16 cellular contexts compared by ENCODE assay signal in the genomic region with DNA sequence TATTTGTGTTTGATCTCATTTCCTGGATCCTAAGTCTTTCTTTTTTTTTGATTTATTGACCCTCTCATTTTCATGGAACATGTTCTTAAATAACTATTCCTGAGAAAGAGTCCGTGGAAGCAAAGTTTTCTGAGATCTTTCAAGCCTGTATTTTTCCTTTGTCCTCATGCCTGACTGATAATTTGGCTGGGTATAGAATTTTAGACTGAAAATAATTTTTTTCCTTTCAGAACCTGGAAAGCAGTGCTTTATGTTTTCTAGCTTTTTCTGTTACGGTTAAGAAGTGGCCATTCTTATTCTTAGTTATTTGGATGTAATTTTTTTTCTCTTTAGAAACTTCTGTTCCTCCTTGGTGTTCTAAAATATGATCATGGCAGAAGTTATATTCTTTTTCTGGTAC.
DNase-seq lines count a peak whose midpoint lies in the region; ATAC-seq, FAIRE-seq and TF ChIP-seq lines count a peak whose summit lies in the region.
"Had no signal": no experiment of that assay in that cellular context is flagged by ENCODE, and none has a peak within 500 bp of the region (broad histone marks: within the 10 kb centered on the region; RNA-seq: fewer than 3 reads in every experiment).

No MANE protein-coding gene starts in this region.

- H2AK5ac ChIP-seq in H1 (ENCODE audit: low read depth, low read length), result no peak overlapping the region

- no peak overlapping the region for H3K56ac ChIP-seq in H1 (replicated peaks; ENCODE audit: insufficient read length, low read depth, low read length)

- H3K4ac ChIP-seq in H1 (replicated peaks; ENCODE audit: insufficient read length, low read depth, low read length), result no peak overlapping the region

- no peak overlapping the region for H2BK15ac ChIP-seq in H1 (ENCODE audit: low read length)

- peak overlapping the region; percentile 92; the same call in 1 of the 2 replicates for H2BK20ac ChIP-seq in H1 (ENCODE audit: low read length)

- TF ChIP-seq CTCF in HepG2 (CRISPR knock-in tag; IDR thresholded peaks at IDR 0.05) (no peak), right lobe of liver (IDR thresholded peaks at IDR 0.05) (no peak), HEK293 (tag by site-specific recombination; IDR thresholded peaks at IDR 0.05) (no peak), H1 (IDR thresholded peaks at IDR 0.05; ENCODE audit: control extremely low read depth in 1 of 3, insufficient read depth in 1 of 3, low read depth in 1 of 3, low read length in 3 of 3) (no peak)

- WGBS in HepG2 (ENCODE audit: low lambda C conversion rate), result 8% methylated on average over 2 of the region's 2 CpGs
- WGBS in right lobe of liver (ENCODE audit: insufficient coverage, low coverage, low lambda C conversion rate, missing lambda C conversion rate), result 56% methylated on average over 2 of the region's 2 CpGs
- 85% methylated on average over 2 of the region's 2 CpGs; no CpG with 5 or more reads in 1 of the 2 experiments for WGBS in H1 (ENCODE audit: extremely low coverage in 1 of 2, insufficient coverage in 1 of 2, insufficient read length in 1 of 2, insufficient replicate concordance in 2 of 2, low coverage in 1 of 2, low lambda C conversion rate in 2 of 2, missing lambda C conversion rate in 1 of 2), 2 experiments

- TF ChIP-seq POLR2A in HepG2 (IDR thresholded peaks at IDR 0.05; ENCODE audit: insufficient read depth in 1 of 2, low read depth in 2 of 2, low read length in 2 of 2) (no peak), right lobe of liver (IDR thresholded peaks at IDR 0.05) (no peak), H1 (IDR thresholded peaks at IDR 0.05; ENCODE audit: control extremely low read depth in 1 of 2, low read depth in 2 of 2, low read length in 2 of 2) (no peak)

- H3K4me3 ChIP-seq in HepG2 (replicated peaks in 1 of 3; ENCODE audit: insufficient read depth in 1 of 3, low read depth in 2 of 3, low read length in 3 of 3), result no peak overlapping the region
- no peak overlapping the region for H3K4me3 ChIP-seq in right lobe of liver
- H3K4me3 ChIP-seq in HEK293 (ENCODE audit: low read depth, low read length), result no peak overlapping the region
- no peak overlapping the region; a peak in 1 of 8 replicates for H3K4me3 ChIP-seq in H1 (ENCODE audit: extremely low read depth in 1 of 4, insufficient read depth in 2 of 4, low read depth in 3 of 4, low read length in 4 of 4)
- H3K4me3 ChIP-seq: GM23248 had no signal

- H3K14ac ChIP-seq in H1 (ENCODE audit: insufficient read length), result no peak overlapping the region

- H3K79me1 ChIP-seq in H1 (ENCODE audit: low read depth, low read length), result no peaks in the 10 kb centered on the region

- TF ChIP-seq RAD21 in HepG2 (CRISPR knock-in tag; IDR thresholded peaks at IDR 0.05) (no peak), H1 (IDR thresholded peaks at IDR 0.05 in 1 of 2, conservative IDR thresholded peaks at IDR 0.05 in 1 of 2; ENCODE audit: low read depth in 2 of 2, low read length in 2 of 2) (no peak)

- in situ Hi-C loops in HepG2 (cut with HindIII; ENCODE audit: extremely low pct_ligation_motif_present, low pct_unique_long_range_greater_than_20kb), result no loop called here

- H3K23me2 ChIP-seq in H1 (ENCODE audit: low read depth, low read length), result no peaks in the 10 kb centered on the region

- H4K20me1 ChIP-seq in HepG2 (ENCODE audit: insufficient read depth, low read length) (no peaks in the 10 kb centered on the region), H1 (replicated peaks in 1 of 2; ENCODE audit: control insufficient read depth in 1 of 2, insufficient read depth in 2 of 2, low read length in 2 of 2) (no peaks in the 10 kb centered on the region)

- FAIRE-seq in HepG2 (lab: Jason Lieb, UNC) (no peak), H1 (lab: Jason Lieb, UNC) (no peak)
- FAIRE-seq: D721Med, GM12891 had no signal

- no peaks in the 10 kb centered on the region for H3K79me2 ChIP-seq in HepG2 (ENCODE audit: insufficient read depth, low read length)
- H3K79me2 ChIP-seq in H1 (ENCODE audit: control insufficient read depth in 1 of 2, insufficient read depth in 2 of 2, low read length in 2 of 2), result no peaks in the 10 kb centered on the region

- DNase-seq in HepG2 (ENCODE audit: low spot score), result no peak
- DNase-seq in right lobe of liver, result no peak
- no peak for DNase-seq in H1 (ENCODE audit: low read depth in 1 of 2, low spot score in 2 of 2)
- DNase-seq in stimulated activated CD4-positive, alpha-beta T cell treated with anti-CD3 and anti-CD28 coated beads, Interleukin-1b, Interleukin-23, amount 100 ng/mL, for 48 hours, result no peak
- no peak for DNase-seq in stimulated activated CD4-positive, alpha-beta T cell treated with anti-CD3 and anti-CD28 coated beads, Interleukin-4, amount 100 ng/mL, for 24 hours
- DNase-seq: ACHN; BE2C; C1 segment of cervical spinal cord; CD4-positive, CD25-positive, alpha-beta regulatory T cell; CD8-positive, alpha-beta memory T cell; COR-L47; GM23248; H7 had no signal

- POLR2A ChIA-PET in HepG2 (lab: Yijun Ruan, JAX) (no interaction called here), HEK293 (lab: Yijun Ruan, JAX) (no interaction called here), H1 (lab: Charles Lee; ENCODE audit: partially characterized antibody) (interaction anchor here (2.2 kb wide), 1 partner anchor 99 kb away, joined by 16 read pairs; the partner anchor contains the start of gene HK2)

- no peak overlapping the region for H4K8ac ChIP-seq in H1 (ENCODE audit: extremely low read depth, insufficient read depth, low read length)

- no peak overlapping the region for H2BK5ac ChIP-seq in H1 (ENCODE audit: low read depth, low read length)

- H2BK12ac ChIP-seq in H1 (ENCODE audit: low read depth, low read length), result no peak overlapping the region

- H4K91ac ChIP-seq in H1 (replicated peaks; ENCODE audit: insufficient read length, low read length), result no peak overlapping the region

- H3K27me3 ChIP-seq in HepG2 (ENCODE audit: control insufficient read depth in 1 of 2, insufficient read depth in 2 of 2, low read length in 2 of 2) (peaks cover 2 to 5% of the 10 kb centered on the region in 2 experiments; a peak in 2 of 5 replicates), right lobe of liver (no peaks in the 10 kb centered on the region), H1 (replicated peaks in 1 of 4; ENCODE audit: control insufficient read depth in 3 of 4, extremely low read depth in 1 of 4, insufficient read depth in 3 of 4, low read length in 3 of 4) (no peaks in the 10 kb centered on the region)
- H3K27me3 ChIP-seq: BE2C had no signal

- H3K23ac ChIP-seq in H1 (ENCODE audit: insufficient read length), result no peak overlapping the region

- H3K18ac ChIP-seq in H1 (ENCODE audit: extremely low read depth, low read length), result no peak overlapping the region

- H3K9ac ChIP-seq in HepG2 (ENCODE audit: insufficient read depth, low read depth, low read length), result no peak overlapping the region
- H3K9ac ChIP-seq in H1 (replicated peaks in 1 of 4; ENCODE audit: extremely low read depth in 1 of 4, low read depth in 3 of 4, low read length in 3 of 4), result no peak overlapping the region
- H3K9ac ChIP-seq: GM23248 had no signal

- H3K4me1 ChIP-seq in HepG2 (ENCODE audit: insufficient read depth, low read length) (peaks cover 43% of the 10 kb centered on the region), right lobe of liver (no peaks in the 10 kb centered on the region), HEK293 (ENCODE audit: control insufficient read depth, insufficient read depth, low read length) (no peaks in the 10 kb centered on the region), H1 (replicated peaks in 1 of 4; ENCODE audit: control insufficient read depth in 3 of 4, insufficient read depth in 4 of 4, low read length in 3 of 4) (peaks cover 0 to 8% (median 5%) of the 10 kb centered on the region in 4 experiments; a peak in 4 of 7 replicates)

- H3K27ac ChIP-seq in HepG2 (ENCODE audit: extremely low read length, insufficient read depth, low read length), result no peak overlapping the region
- no peak overlapping the region for H3K27ac ChIP-seq in right lobe of liver
- no peak overlapping the region for H3K27ac ChIP-seq in HEK293 (ENCODE audit: extremely low read depth, low read depth, low read length)
- no peak overlapping the region for H3K27ac ChIP-seq in H1 (ENCODE audit: low read depth, low read length)
- H3K27ac ChIP-seq: GM23248 had no signal

- ATAC-seq in HepG2 (no peak), right lobe of liver (no peak)

- TF ChIP-seq EP300 in HepG2 (IDR thresholded peaks at IDR 0.05; ENCODE audit: low read depth in 2 of 2, low read length in 2 of 2), result no peak
- TF ChIP-seq EP300 in HepG2 (CRISPR knock-in tag; IDR thresholded peaks at IDR 0.05; ENCODE audit: borderline replicate concordance), result no peak
- TF ChIP-seq EP300 in H1 (IDR thresholded peaks at IDR 0.05; ENCODE audit: borderline replicate concordance in 1 of 2, low read depth in 2 of 2, low read length in 2 of 2), result no peak

- no peak overlapping the region for H4K5ac ChIP-seq in H1 (ENCODE audit: insufficient read length, low read depth, low read length)

- H3K9me3 ChIP-seq in HepG2 (ENCODE audit: low read length) (peaks cover 14% of the 10 kb centered on the region), right lobe of liver (peaks cover 0 to 5% (median 0%) of the 10 kb centered on the region in 4 donors), HEK293 (ENCODE audit: control insufficient read depth, insufficient read depth, low read depth, low read length) (no peaks in the 10 kb centered on the region), H1 (ENCODE audit: insufficient read depth in 2 of 2, low read depth in 1 of 2, low read length in 1 of 2) (peaks cover 3 to 6% of the 10 kb centered on the region in 2 experiments; a peak in 1 of 4 replicates)
- H3K9me3 ChIP-seq: BE2C had no signal

- CTCF ChIA-PET in HepG2 (lab: Yijun Ruan, JAX; ENCODE audit: low intra/inter-chr PET ratio, low total read pairs), result no interaction called here
- CTCF ChIA-PET in HEK293 (lab: Yijun Ruan, JAX), result no interaction called here
- CTCF ChIA-PET in H1 (lab: Charles Lee; ENCODE audit: partially characterized antibody), result interaction anchor here (1.6 kb wide), 1 partner anchor 9 kb away, joined by 3 read pairs; no protein-coding TSS in a partner anchor

- no peaks in the 10 kb centered on the region for H3K36me3 ChIP-seq in HepG2 (replicated peaks in 1 of 2; ENCODE audit: control insufficient read depth in 1 of 2, insufficient read depth in 2 of 2, low read length in 2 of 2)
- H3K36me3 ChIP-seq in right lobe of liver, result no peaks in the 10 kb centered on the region
- H3K36me3 ChIP-seq in HEK293 (ENCODE audit: control insufficient read depth in 2 of 2, insufficient read depth in 1 of 2, low read length in 2 of 2), result no peaks in the 10 kb centered on the region
- no peaks in the 10 kb centered on the region; a peak in 1 of 8 replicates for H3K36me3 ChIP-seq in H1 (ENCODE audit: control insufficient read depth in 2 of 4, insufficient read depth in 4 of 4, low read length in 3 of 4)
- H3K36me3 ChIP-seq: BE2C had no signal

- no peak overlapping the region for H3K4me2 ChIP-seq in HepG2 (ENCODE audit: low read depth, low read length)
- no peak overlapping the region for H3K4me2 ChIP-seq in H1 (ENCODE audit: insufficient read depth in 1 of 2, low read depth in 2 of 2, low read length in 2 of 2)

- no TSS peak for BruUV-seq in HepG2 (replicated peaks; lab: Mats Ljungman, UMichigan)

- intact Hi-C loops in HepG2 (cut with micrococcal nuclease; ENCODE audit: unreplicated experiment), result no loop called here
- intact Hi-C loops in right lobe of liver (cut with DNase I), result no loop called here

- H2BK120ac ChIP-seq in H1 (replicated peaks; ENCODE audit: low read depth, low read length), result peak overlapping the region; percentile 84

- H2AFZ ChIP-seq in HepG2 (ENCODE audit: low read length), result no peak overlapping the region
- no peak overlapping the region for H2AFZ ChIP-seq in H1 (ENCODE audit: low read length)
- H2AFZ ChIP-seq: GM23248 had no signal

Comparison
In these comparisons a context has a peak if more than half of its experiments do, and no peak if none do; other contexts are left out.
1. Of the 63 proteins assayed by ChIP-seq in both HepG2 and HEK293: peak only in HepG2: none; only in HEK293: SETDB1; in both: none; in neither: 62.